In the genomic region with DNA sequence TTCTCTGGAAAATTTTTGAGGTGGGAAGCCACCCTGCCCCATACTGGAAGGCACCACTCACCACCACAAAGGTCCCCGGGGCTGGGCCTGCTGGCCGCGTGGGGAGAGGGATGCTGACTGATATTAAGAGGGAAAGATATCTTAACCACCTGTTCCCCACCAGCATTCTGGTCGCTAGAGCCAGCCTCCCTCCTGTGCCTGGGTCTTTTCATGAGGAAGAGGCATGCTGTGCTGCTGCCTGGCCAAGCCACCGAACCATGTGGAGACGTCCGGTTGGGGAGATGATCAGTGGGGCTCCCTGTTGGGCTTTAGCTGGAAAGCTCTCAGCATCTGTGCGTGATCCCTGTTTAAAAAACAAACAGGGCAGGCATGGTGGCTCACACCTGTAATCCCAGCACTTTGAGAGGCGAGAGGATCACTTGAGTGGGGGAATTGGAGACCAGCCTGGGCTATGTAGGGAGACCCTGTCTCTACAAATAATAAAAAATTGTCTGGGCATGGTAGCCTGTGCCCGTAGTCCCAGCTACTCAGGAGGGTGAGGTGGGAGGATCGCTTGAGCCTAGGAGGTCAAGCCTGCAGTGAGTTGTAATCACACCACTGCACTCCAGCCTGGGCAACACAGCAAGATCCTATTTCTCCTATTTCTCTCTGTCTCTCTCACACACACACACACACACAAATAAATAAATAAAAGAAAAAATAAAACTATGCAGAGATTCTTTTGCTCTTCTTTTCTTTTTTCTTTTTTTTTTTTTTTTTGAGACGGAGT, we compare ENCODE assay signal across 8 cellular contexts. TPM values are rescaled to one million over a fixed set of nuclear protein-coding genes. Genes with fewer than 3 reads are reported as not detected.
A peak's percentile ranks its signal among the peaks of the same experiment; 100 is the strongest.
DNase-seq lines count a peak whose midpoint lies in the region; ATAC-seq and TF ChIP-seq lines count a peak whose summit lies in the region.

No MANE protein-coding gene starts in this region.

- TF ChIP-seq CTCF in breast epithelium (IDR thresholded peaks at IDR 0.05) (no peak), liver (IDR thresholded peaks at IDR 0.05; ENCODE audit: low read depth, low read length, missing input control) (no peak)

- intact Hi-C loops in breast epithelium (cut with DNase I; ENCODE audit: low total_unique reads), result no loop called here

- peak overlapping the region; percentile 48 to 98 for H3K9ac ChIP-seq in liver (ENCODE audit: low read depth in 1 of 2, low read length in 2 of 2)

- ATAC-seq in GM18505 (IDR thresholded peaks at IDR 0.05; ENCODE audit: unreplicated experiment), result no peak
- no peak for ATAC-seq in HG02571 (IDR thresholded peaks at IDR 0.05; ENCODE audit: unreplicated experiment)
- no peak for ATAC-seq in GM19324 (IDR thresholded peaks at IDR 0.05; ENCODE audit: low FRiP score, unreplicated experiment)

- TF ChIP-seq POLR2A in GM18505 (IDR thresholded peaks at IDR 0.05; ENCODE audit: borderline replicate concordance, extremely low read depth, insufficient read depth, insufficient read length) (peak; percentile 32), breast epithelium (IDR thresholded peaks at IDR 0.05) (no peak)

- H3K36me3 ChIP-seq in SJSA1 (no peaks in the 10 kb centered on the region; the same call in 1 of the 2 replicates), breast epithelium (no peaks in the 10 kb centered on the region), liver (ENCODE audit: control insufficient read depth in 4 of 4, insufficient read depth in 3 of 4, low read depth in 1 of 4, low read length in 3 of 4) (peaks cover 0 to 3% (median 2%) of the 10 kb centered on the region in 4 donors)

- no peak for DNase-seq in SJSA1 (ENCODE audit: low read depth in 1 of 2, low spot score in 2 of 2)
- DNase-seq in breast epithelium (ENCODE audit: low spot score in 2 of 2), result no peak
- peak; percentile 10 for DNase-seq in stimulated activated CD8-positive, alpha-beta memory T cell treated with anti-CD3 and anti-CD28 coated beads, Interleukin-4, amount 100 ng/mL, for 24 hours (ENCODE audit: low read depth)
- no peak for DNase-seq in DMS114 treated with DMSO at 0.1 percent for 48 hours (lab: John Stamatoyannopoulos, UW; ENCODE audit: unreplicated experiment)

- H3K4me3 ChIP-seq in SJSA1 (peak overlapping the region; percentile 84), breast epithelium (peak overlapping the region; percentile 67 to 85 (median 79)), liver (ENCODE audit: low read depth in 1 of 3, low read length in 3 of 3) (peak overlapping the region; percentile 80 to 99 (median 99))

- H3K4me1 ChIP-seq in SJSA1 (replicated peaks) (peaks cover 10% of the 10 kb centered on the region), breast epithelium (peaks cover 5 to 9% of the 10 kb centered on the region in 2 donors), liver (ENCODE audit: control insufficient read depth in 4 of 4, insufficient read depth in 4 of 4, low read length in 3 of 4) (peaks cover 4 to 19% (median 10%) of the 10 kb centered on the region in 4 donors)

- H3K9me3 ChIP-seq in SJSA1 (replicated peaks), result no peaks in the 10 kb centered on the region
- no peaks in the 10 kb centered on the region for H3K9me3 ChIP-seq in breast epithelium
- H3K9me3 ChIP-seq in liver (ENCODE audit: control insufficient read depth in 4 of 4, low read length in 3 of 4), result no peaks in the 10 kb centered on the region

- no peak for TF ChIP-seq RAD21 in liver (IDR thresholded peaks at IDR 0.05)

- H3K27me3 ChIP-seq in SJSA1 (replicated peaks) (no peaks in the 10 kb centered on the region), breast epithelium (no peaks in the 10 kb centered on the region), liver (ENCODE audit: control insufficient read depth in 4 of 4, insufficient read depth in 4 of 4, low read length in 3 of 4) (no peaks in the 10 kb centered on the region)

- WGBS in liver, result 52% methylated on average over 12 of the region's 12 CpGs

- H3K27ac ChIP-seq in SJSA1 (no peak overlapping the region), breast epithelium (peak overlapping the region; percentile 96 to 98), liver (ENCODE audit: low read depth in 1 of 2, low read length in 2 of 2) (peak overlapping the region; percentile 5 to 94)

TF ChIP-seq in liver, 16 proteins besides CTCF, POLR2A, EP300 and RAD21:
- TF ChIP-seq HNF4A (conservative IDR thresholded peaks at IDR 0.05) (no peak), YY1 (IDR thresholded peaks at IDR 0.05) (no peak), HNF4G (IDR thresholded peaks at IDR 0.05) (no peak), FOXA1 (IDR thresholded peaks at IDR 0.05) (no peak), SP1 (IDR thresholded peaks at IDR 0.05) (no peak), GABPA (IDR thresholded peaks at IDR 0.05 in 1 of 2, conservative IDR thresholded peaks at IDR 0.05 in 1 of 2) (no peak), NR2F2 (IDR thresholded peaks at IDR 0.05) (no peak), TAF1 (conservative IDR thresholded peaks at IDR 0.05) (no peak), RXRA (IDR thresholded peaks at IDR 0.05) (no peak), FOXA2 (IDR thresholded peaks at IDR 0.05) (no peak), EGR1 (IDR thresholded peaks at IDR 0.05; ENCODE audit: low read depth in 2 of 2) (no peak), JUND (IDR thresholded peaks at IDR 0.05) (no peak)
- TF ChIP-seq, protein P1, sequence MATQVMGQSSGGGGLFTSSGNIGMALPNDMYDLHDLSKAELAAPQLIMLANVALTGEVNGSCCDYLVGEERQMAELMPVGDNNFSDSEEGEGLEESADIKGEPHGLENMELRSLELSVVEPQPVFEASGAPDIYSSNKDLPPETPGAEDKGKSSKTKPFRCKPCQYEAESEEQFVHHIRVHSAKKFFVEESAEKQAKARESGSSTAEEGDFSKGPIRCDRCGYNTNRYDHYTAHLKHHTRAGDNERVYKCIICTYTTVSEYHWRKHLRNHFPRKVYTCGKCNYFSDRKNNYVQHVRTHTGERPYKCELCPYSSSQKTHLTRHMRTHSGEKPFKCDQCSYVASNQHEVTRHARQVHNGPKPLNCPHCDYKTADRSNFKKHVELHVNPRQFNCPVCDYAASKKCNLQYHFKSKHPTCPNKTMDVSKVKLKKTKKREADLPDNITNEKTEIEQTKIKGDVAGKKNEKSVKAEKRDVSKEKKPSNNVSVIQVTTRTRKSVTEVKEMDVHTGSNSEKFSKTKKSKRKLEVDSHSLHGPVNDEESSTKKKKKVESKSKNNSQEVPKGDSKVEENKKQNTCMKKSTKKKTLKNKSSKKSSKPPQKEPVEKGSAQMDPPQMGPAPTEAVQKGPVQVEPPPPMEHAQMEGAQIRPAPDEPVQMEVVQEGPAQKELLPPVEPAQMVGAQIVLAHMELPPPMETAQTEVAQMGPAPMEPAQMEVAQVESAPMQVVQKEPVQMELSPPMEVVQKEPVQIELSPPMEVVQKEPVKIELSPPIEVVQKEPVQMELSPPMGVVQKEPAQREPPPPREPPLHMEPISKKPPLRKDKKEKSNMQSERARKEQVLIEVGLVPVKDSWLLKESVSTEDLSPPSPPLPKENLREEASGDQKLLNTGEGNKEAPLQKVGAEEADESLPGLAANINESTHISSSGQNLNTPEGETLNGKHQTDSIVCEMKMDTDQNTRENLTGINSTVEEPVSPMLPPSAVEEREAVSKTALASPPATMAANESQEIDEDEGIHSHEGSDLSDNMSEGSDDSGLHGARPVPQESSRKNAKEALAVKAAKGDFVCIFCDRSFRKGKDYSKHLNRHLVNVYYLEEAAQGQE (IDR thresholded peaks at IDR 0.05), result no peak
- TF ChIP-seq, protein P2, sequence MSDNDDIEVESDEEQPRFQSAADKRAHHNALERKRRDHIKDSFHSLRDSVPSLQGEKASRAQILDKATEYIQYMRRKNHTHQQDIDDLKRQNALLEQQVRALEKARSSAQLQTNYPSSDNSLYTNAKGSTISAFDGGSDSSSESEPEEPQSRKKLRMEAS (IDR thresholded peaks at IDR 0.05), result no peak
- TF ChIP-seq, protein P3, sequence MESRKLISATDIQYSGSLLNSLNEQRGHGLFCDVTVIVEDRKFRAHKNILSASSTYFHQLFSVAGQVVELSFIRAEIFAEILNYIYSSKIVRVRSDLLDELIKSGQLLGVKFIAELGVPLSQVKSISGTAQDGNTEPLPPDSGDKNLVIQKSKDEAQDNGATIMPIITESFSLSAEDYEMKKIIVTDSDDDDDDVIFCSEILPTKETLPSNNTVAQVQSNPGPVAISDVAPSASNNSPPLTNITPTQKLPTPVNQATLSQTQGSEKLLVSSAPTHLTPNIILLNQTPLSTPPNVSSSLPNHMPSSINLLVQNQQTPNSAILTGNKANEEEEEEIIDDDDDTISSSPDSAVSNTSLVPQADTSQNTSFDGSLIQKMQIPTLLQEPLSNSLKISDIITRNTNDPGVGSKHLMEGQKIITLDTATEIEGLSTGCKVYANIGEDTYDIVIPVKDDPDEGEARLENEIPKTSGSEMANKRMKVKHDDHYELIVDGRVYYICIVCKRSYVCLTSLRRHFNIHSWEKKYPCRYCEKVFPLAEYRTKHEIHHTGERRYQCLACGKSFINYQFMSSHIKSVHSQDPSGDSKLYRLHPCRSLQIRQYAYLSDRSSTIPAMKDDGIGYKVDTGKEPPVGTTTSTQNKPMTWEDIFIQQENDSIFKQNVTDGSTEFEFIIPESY (IDR thresholded peaks at IDR 0.05), result no peak
- TF ChIP-seq, protein P4, sequence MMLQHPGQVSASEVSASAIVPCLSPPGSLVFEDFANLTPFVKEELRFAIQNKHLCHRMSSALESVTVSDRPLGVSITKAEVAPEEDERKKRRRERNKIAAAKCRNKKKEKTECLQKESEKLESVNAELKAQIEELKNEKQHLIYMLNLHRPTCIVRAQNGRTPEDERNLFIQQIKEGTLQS (IDR thresholded peaks at IDR 0.05), result no peak

RNA-seq across cellular contexts. Expression of a gene that starts 1.0 kb away (rescaled TPM):
- 8.0 and 16.6 TPM in 2 replicates for total RNA-seq in SJSA1 (2014; rRNA removed; shearing (Covaris generic))
- total RNA-seq in breast epithelium (10 to 100 TPM; 12.5 to 14.5 (median 14.1) TPM), liver (10 to 100 TPM in 1 of 2 donors, 1 to 10 TPM in 1; 9.3 to 12.6 TPM)
- polyA plus RNA-seq in liver, result 10 to 100 TPM in 1 of 2 donors, 1 to 10 TPM in 1; 3.5 to 11.2 TPM

RNA-seq across cellular contexts. Expression of a gene that starts 1.2 kb away (rescaled TPM):
- total RNA-seq in SJSA1 (2014; rRNA removed; shearing (Covaris generic)), result 2.9 and 3.2 TPM in 2 replicates
- 10 to 100 TPM in 1 of 3 donors, 1 to 10 TPM in 2; 4.5 to 10.7 (median 9.5) TPM for total RNA-seq in breast epithelium
- total RNA-seq in liver, result 1 to 10 TPM; 2.3 to 2.5 TPM
- polyA plus RNA-seq in liver, result 1 to 10 TPM; 3.8 to 4.5 TPM
